1 cellular context compared by ENCODE assay signal in the genomic region with DNA sequence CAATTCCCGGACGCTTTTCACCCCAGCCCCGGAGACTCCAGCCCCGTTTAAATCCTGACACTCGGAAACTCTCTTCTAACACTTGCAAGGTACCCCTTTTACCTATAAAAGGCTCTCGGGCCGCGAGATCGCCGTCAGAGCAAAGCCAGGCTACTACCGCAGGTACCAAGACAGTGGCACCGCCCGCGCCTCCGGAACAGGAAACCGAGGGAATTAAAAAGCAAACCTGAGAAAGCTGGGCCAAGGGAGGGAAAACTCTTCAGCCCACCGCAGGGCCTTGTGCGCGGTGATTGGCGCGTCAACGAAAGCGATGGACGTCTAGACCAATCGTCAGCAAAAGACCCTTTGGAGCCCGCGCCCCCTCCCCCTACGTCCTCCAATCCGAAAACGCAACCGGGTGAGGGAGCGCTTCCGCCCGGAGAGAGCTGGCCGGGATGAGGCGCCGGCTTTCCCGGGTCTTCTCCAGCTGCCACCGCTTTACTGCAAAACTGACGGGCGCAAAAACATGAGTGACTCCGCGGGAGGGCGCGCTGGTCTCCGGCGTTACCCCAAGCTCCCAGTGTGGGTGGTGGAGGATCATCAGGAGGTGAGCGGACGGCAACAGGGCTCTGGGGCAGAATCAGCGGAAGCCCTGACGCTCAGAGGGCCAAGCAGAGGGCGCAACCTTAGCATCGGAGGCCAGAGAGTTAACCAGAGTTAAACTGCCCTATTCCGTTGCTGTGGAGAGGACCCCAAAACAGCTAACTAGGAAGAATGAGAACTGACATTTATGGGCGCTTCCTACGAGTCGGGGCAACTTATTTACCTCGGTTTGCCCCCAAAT.
TF ChIP-seq lines count a peak whose summit lies in the region.

A gene (plus strand): TSS at position 414 of the 823 bp plus-strand sequence. CDS start 92 bp downstream, at position 506.
A gene with protein sequence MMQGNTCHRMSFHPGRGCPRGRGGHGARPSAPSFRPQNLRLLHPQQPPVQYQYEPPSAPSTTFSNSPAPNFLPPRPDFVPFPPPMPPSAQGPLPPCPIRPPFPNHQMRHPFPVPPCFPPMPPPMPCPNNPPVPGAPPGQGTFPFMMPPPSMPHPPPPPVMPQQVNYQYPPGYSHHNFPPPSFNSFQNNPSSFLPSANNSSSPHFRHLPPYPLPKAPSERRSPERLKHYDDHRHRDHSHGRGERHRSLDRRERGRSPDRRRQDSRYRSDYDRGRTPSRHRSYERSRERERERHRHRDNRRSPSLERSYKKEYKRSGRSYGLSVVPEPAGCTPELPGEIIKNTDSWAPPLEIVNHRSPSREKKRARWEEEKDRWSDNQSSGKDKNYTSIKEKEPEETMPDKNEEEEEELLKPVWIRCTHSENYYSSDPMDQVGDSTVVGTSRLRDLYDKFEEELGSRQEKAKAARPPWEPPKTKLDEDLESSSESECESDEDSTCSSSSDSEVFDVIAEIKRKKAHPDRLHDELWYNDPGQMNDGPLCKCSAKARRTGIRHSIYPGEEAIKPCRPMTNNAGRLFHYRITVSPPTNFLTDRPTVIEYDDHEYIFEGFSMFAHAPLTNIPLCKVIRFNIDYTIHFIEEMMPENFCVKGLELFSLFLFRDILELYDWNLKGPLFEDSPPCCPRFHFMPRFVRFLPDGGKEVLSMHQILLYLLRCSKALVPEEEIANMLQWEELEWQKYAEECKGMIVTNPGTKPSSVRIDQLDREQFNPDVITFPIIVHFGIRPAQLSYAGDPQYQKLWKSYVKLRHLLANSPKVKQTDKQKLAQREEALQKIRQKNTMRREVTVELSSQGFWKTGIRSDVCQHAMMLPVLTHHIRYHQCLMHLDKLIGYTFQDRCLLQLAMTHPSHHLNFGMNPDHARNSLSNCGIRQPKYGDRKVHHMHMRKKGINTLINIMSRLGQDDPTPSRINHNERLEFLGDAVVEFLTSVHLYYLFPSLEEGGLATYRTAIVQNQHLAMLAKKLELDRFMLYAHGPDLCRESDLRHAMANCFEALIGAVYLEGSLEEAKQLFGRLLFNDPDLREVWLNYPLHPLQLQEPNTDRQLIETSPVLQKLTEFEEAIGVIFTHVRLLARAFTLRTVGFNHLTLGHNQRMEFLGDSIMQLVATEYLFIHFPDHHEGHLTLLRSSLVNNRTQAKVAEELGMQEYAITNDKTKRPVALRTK (N-terminal part only) (minus strand): TSS at position 206 of the 823 bp plus-strand sequence. CDS start 3,034 bp downstream, outside the sequence.

TF ChIP-seq in A549, 52 proteins besides CTCF, POLR2A, EP300 and RAD21 (continued from another document):
- TF ChIP-seq, protein P1, sequence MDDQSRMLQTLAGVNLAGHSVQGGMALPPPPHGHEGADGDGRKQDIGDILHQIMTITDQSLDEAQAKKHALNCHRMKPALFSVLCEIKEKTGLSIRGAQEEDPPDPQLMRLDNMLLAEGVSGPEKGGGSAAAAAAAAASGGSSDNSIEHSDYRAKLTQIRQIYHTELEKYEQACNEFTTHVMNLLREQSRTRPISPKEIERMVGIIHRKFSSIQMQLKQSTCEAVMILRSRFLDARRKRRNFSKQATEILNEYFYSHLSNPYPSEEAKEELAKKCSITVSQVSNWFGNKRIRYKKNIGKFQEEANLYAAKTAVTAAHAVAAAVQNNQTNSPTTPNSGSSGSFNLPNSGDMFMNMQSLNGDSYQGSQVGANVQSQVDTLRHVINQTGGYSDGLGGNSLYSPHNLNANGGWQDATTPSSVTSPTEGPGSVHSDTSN (IDR thresholded peaks at IDR 0.05), result peak; percentile 91
- TF ChIP-seq, protein P2, sequence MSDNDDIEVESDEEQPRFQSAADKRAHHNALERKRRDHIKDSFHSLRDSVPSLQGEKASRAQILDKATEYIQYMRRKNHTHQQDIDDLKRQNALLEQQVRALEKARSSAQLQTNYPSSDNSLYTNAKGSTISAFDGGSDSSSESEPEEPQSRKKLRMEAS (IDR thresholded peaks at IDR 0.05), result peak; percentile 19; the same call in 1 of the 2 replicates
- TF ChIP-seq, protein P3, sequence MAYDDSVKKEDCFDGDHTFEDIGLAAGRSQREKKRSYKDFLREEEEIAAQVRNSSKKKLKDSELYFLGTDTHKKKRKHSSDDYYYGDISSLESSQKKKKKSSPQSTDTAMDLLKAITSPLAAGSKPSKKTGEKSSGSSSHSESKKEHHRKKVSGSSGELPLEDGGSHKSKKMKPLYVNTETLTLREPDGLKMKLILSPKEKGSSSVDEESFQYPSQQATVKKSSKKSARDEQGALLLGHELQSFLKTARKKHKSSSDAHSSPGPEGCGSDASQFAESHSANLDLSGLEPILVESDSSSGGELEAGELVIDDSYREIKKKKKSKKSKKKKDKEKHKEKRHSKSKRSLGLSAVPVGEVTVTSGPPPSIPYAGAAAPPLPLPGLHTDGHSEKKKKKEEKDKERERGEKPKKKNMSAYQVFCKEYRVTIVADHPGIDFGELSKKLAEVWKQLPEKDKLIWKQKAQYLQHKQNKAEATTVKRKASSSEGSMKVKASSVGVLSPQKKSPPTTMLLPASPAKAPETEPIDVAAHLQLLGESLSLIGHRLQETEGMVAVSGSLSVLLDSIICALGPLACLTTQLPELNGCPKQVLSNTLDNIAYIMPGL (CRISPR knock-in tag; IDR thresholded peaks at IDR 0.05; ENCODE audit: borderline replicate concordance), result no peak
- TF ChIP-seq CHD2 (IDR thresholded peaks at IDR 0.05; ENCODE audit: low read length, partially characterized antibody) (peak; percentile 14), RFX5 (IDR thresholded peaks at IDR 0.05) (peak; percentile 15; the same call in 1 of the 2 replicates), NFE2L2 (conservative IDR thresholded peaks at IDR 0.05; ENCODE audit: low read length) (no peak), MAFK (IDR thresholded peaks at IDR 0.05; ENCODE audit: partially characterized antibody) (no peak), KDM5A (IDR thresholded peaks at IDR 0.05) (peak; percentile 21; the same call in 1 of the 2 replicates), FOSB (CRISPR knock-in tag; IDR thresholded peaks at IDR 0.05) (no peak)
- TF ChIP-seq, protein P4, sequence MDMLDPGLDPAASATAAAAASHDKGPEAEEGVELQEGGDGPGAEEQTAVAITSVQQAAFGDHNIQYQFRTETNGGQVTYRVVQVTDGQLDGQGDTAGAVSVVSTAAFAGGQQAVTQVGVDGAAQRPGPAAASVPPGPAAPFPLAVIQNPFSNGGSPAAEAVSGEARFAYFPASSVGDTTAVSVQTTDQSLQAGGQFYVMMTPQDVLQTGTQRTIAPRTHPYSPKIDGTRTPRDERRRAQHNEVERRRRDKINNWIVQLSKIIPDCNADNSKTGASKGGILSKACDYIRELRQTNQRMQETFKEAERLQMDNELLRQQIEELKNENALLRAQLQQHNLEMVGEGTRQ (IDR thresholded peaks at IDR 0.05), result no peak
- TF ChIP-seq, protein P5, sequence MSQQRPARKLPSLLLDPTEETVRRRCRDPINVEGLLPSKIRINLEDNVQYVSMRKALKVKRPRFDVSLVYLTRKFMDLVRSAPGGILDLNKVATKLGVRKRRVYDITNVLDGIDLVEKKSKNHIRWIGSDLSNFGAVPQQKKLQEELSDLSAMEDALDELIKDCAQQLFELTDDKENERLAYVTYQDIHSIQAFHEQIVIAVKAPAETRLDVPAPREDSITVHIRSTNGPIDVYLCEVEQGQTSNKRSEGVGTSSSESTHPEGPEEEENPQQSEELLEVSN (IDR thresholded peaks at IDR 0.05; ENCODE audit: borderline replicate concordance, low read depth), result 0 out of 2 replicates have a peak, but pooled peaks have one; percentile 24
- TF ChIP-seq, protein P6, sequence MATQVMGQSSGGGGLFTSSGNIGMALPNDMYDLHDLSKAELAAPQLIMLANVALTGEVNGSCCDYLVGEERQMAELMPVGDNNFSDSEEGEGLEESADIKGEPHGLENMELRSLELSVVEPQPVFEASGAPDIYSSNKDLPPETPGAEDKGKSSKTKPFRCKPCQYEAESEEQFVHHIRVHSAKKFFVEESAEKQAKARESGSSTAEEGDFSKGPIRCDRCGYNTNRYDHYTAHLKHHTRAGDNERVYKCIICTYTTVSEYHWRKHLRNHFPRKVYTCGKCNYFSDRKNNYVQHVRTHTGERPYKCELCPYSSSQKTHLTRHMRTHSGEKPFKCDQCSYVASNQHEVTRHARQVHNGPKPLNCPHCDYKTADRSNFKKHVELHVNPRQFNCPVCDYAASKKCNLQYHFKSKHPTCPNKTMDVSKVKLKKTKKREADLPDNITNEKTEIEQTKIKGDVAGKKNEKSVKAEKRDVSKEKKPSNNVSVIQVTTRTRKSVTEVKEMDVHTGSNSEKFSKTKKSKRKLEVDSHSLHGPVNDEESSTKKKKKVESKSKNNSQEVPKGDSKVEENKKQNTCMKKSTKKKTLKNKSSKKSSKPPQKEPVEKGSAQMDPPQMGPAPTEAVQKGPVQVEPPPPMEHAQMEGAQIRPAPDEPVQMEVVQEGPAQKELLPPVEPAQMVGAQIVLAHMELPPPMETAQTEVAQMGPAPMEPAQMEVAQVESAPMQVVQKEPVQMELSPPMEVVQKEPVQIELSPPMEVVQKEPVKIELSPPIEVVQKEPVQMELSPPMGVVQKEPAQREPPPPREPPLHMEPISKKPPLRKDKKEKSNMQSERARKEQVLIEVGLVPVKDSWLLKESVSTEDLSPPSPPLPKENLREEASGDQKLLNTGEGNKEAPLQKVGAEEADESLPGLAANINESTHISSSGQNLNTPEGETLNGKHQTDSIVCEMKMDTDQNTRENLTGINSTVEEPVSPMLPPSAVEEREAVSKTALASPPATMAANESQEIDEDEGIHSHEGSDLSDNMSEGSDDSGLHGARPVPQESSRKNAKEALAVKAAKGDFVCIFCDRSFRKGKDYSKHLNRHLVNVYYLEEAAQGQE (IDR thresholded peaks at IDR 0.05), result no peak
